8 cellular contexts compared by ENCODE assay signal in the genomic region with DNA sequence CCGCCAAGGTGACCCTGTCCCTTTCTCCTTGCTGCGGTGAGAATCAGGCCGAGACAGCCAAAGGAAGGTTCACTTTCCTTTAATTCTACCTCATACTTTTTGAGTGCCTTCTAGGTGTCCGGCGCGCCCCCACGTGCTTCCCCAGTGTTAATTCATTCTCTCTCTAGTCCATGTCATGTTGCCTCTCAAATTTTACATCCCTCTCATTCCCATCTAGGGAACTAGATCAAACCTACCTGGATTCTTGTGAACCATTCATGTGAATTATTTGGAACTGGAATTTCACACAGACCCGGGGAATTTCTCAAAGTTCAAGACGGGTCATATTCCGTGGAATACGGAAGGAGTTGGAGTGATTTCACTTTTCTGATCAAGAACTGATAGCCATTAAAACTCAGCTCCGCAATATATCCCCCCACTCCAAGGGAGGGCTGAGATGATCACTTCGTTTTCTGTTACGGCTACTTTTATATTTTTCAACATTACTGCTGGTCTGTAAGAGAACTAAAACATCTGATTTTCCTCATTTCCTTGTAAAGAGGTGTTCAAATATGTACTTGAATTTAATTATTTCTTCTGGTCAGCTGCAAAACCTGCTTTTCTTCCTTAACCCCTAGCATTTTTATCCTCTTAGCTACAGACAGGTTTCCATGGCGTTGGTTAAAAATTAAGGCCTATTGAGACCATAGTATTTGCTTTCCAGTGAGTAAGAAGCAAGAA. TPM values are rescaled to one million over a fixed set of nuclear protein-coding genes. Genes with fewer than 3 reads are reported as not detected.
DNase-seq lines count a peak whose midpoint lies in the region; TF ChIP-seq lines count a peak whose summit lies in the region.

No MANE protein-coding gene starts in this region.

- H3K36me3 ChIP-seq in left ventricle myocardium inferior (peaks cover 4% of the 10 kb centered on the region), skeletal muscle tissue (ENCODE audit: control insufficient read depth in 3 of 3, insufficient read depth in 3 of 3, low read length in 3 of 3) (peaks cover 0 to 3% (median 3%) of the 10 kb centered on the region in 3 donors)

- H3K9ac ChIP-seq in skeletal muscle tissue (ENCODE audit: low read depth in 1 of 3, low read length in 3 of 3), result peak overlapping the region; percentile 51 to 96 (median 96)

- DNase-seq in activated naive CD4-positive, alpha-beta T cell treated with anti-CD3 and anti-CD28 coated beads, Interleukin-2, amount 10 ng/mL, durations not matched to agents 7 days and 5 days, result no peak
- DNase-seq in activated naive CD4-positive, alpha-beta T cell treated with anti-CD3 and anti-CD28 coated beads, Interleukin-2, amount 50 U/mL, for 16 hours, result no peak
- no peak for DNase-seq in activated CD4-positive, alpha-beta memory T cell treated with anti-CD3 and anti-CD28 coated beads, Interleukin-2, amount 10 ng/mL, durations not matched to agents 7 days and 5 days
- DNase-seq in left ventricle myocardium inferior (peak; percentile 69), NCI-H128 (lab: John Stamatoyannopoulos, UW; ENCODE audit: unreplicated experiment) (no peak), middle frontal gyrus (ENCODE audit: extremely low spot score, low spot score) (no peak)
- no peak for DNase-seq in stimulated activated CD4-positive, alpha-beta T cell treated with anti-CD3 and anti-CD28 coated beads, Interleukin-4, amount 100 ng/mL, for 24 hours

- intact Hi-C loops in left ventricle myocardium inferior (cut with micrococcal nuclease), result no loop called here

- no peaks in the 10 kb centered on the region for H3K9me3 Mint-ChIP-seq in activated naive CD4-positive, alpha-beta T cell treated with anti-CD3 and anti-CD28 coated beads, Interleukin-2, amount 10 ng/mL, durations not matched to agents 7 days and 5 days
- no peaks in the 10 kb centered on the region for H3K9me3 Mint-ChIP-seq in activated CD4-positive, alpha-beta memory T cell treated with anti-CD3 and anti-CD28 coated beads, Interleukin-2, amount 10 ng/mL, durations not matched to agents 7 days and 5 days

- no peak for TF ChIP-seq CTCF in left ventricle myocardium inferior (IDR thresholded peaks at IDR 0.05; ENCODE audit: borderline replicate concordance)

- H3K27ac ChIP-seq in left ventricle myocardium inferior (replicated peaks) (peak overlapping the region; percentile 99), skeletal muscle tissue (ENCODE audit: low read depth, low read length) (peak overlapping the region; percentile 99)

- peak overlapping the region; percentile 86 for H3K4me3 Mint-ChIP-seq in activated naive CD4-positive, alpha-beta T cell treated with anti-CD3 and anti-CD28 coated beads, Interleukin-2, amount 10 ng/mL, durations not matched to agents 7 days and 5 days
- peak overlapping the region; percentile 82 for H3K4me3 Mint-ChIP-seq in activated CD4-positive, alpha-beta memory T cell treated with anti-CD3 and anti-CD28 coated beads, Interleukin-2, amount 10 ng/mL, durations not matched to agents 7 days and 5 days

- peaks cover 8% of the 10 kb centered on the region for H3K27me3 Mint-ChIP-seq in activated naive CD4-positive, alpha-beta T cell treated with anti-CD3 and anti-CD28 coated beads, Interleukin-2, amount 10 ng/mL, durations not matched to agents 7 days and 5 days
- H3K27me3 Mint-ChIP-seq in activated CD4-positive, alpha-beta memory T cell treated with anti-CD3 and anti-CD28 coated beads, Interleukin-2, amount 10 ng/mL, durations not matched to agents 7 days and 5 days, result no peaks in the 10 kb centered on the region

- H3K9me3 ChIP-seq in left ventricle myocardium inferior (replicated peaks) (no peaks in the 10 kb centered on the region), skeletal muscle tissue (ENCODE audit: control insufficient read depth in 3 of 3, low read length in 3 of 3) (no peaks in the 10 kb centered on the region)

- POLR2A ChIA-PET in activated CD4-positive, alpha-beta memory T cell treated with anti-CD3 and anti-CD28 coated beads, Interleukin-2, amount 10 ng/mL, durations not matched to agents 7 days and 5 days (lab: Charles Lee), result interaction anchor here (0.8 to 7.9 kb wide), 28 partner anchors 8 to 836 kb away, joined by 3 to 221 read pairs (median 6); a partner anchor contains a TSS

- H3K4me1 ChIP-seq in left ventricle myocardium inferior (peaks cover 62% of the 10 kb centered on the region), skeletal muscle tissue (ENCODE audit: control insufficient read depth in 3 of 3, insufficient read depth in 3 of 3, low read length in 3 of 3) (peaks cover 25 to 34% (median 33%) of the 10 kb centered on the region in 3 donors)

- H3K36me3 Mint-ChIP-seq in activated naive CD4-positive, alpha-beta T cell treated with anti-CD3 and anti-CD28 coated beads, Interleukin-2, amount 10 ng/mL, durations not matched to agents 7 days and 5 days, result peaks cover 46% of the 10 kb centered on the region
- peaks cover 49% of the 10 kb centered on the region for H3K36me3 Mint-ChIP-seq in activated CD4-positive, alpha-beta memory T cell treated with anti-CD3 and anti-CD28 coated beads, Interleukin-2, amount 10 ng/mL, durations not matched to agents 7 days and 5 days (ENCODE audit: low read depth)

- H3K27ac Mint-ChIP-seq in activated naive CD4-positive, alpha-beta T cell treated with anti-CD3 and anti-CD28 coated beads, Interleukin-2, amount 10 ng/mL, durations not matched to agents 7 days and 5 days, result peak overlapping the region; percentile 96
- H3K27ac Mint-ChIP-seq in activated CD4-positive, alpha-beta memory T cell treated with anti-CD3 and anti-CD28 coated beads, Interleukin-2, amount 10 ng/mL, durations not matched to agents 7 days and 5 days, result peak overlapping the region; percentile 95

- H3K4me1 Mint-ChIP-seq in activated naive CD4-positive, alpha-beta T cell treated with anti-CD3 and anti-CD28 coated beads, Interleukin-2, amount 10 ng/mL, durations not matched to agents 7 days and 5 days, result peaks cover 34% of the 10 kb centered on the region
- H3K4me1 Mint-ChIP-seq in activated CD4-positive, alpha-beta memory T cell treated with anti-CD3 and anti-CD28 coated beads, Interleukin-2, amount 10 ng/mL, durations not matched to agents 7 days and 5 days, result peaks cover 37% of the 10 kb centered on the region

- CTCF ChIA-PET in activated naive CD4-positive, alpha-beta T cell treated with anti-CD3 and anti-CD28 coated beads, Interleukin-2, amount 10 ng/mL, durations not matched to agents 7 days and 5 days (lab: Charles Lee), result interaction anchor here (0.8 to 2.1 kb wide), 7 partner anchors 17 to 125 kb away, joined by 3 to 7 read pairs (median 5); no protein-coding TSS in a partner anchor
- CTCF ChIA-PET in activated CD4-positive, alpha-beta memory T cell treated with anti-CD3 and anti-CD28 coated beads, Interleukin-2, amount 10 ng/mL, durations not matched to agents 7 days and 5 days (lab: Charles Lee), result interaction anchor here (0.9 to 3.7 kb wide), 11 partner anchors 13 to 125 kb away, joined by 3 to 27 read pairs (median 5); no protein-coding TSS in a partner anchor

- peak overlapping the region; percentile 93 for H3K4me3 ChIP-seq in left ventricle myocardium inferior
- H3K4me3 ChIP-seq in skeletal muscle tissue (ENCODE audit: low read length in 3 of 3), result peak overlapping the region; percentile 68 to 97 (median 81)

- H3K27me3 ChIP-seq in left ventricle myocardium inferior (ENCODE audit: low read depth) (no peaks in the 10 kb centered on the region), skeletal muscle tissue (ENCODE audit: control insufficient read depth in 3 of 3, insufficient read depth in 3 of 3, low read length in 3 of 3) (no peaks in the 10 kb centered on the region)

RNA-seq across cellular contexts. Expression of a gene that starts 1.0 kb away (rescaled TPM):
- 1,000 to 10,000 TPM; 2,453 to 2,472 TPM for total RNA-seq in activated CD4-positive, alpha-beta memory T cell treated with anti-CD3 and anti-CD28 coated beads, Interleukin-2, amount 10 ng/mL, durations not matched to agents 7 days and 5 days
- total RNA-seq in left ventricle myocardium inferior (124 TPM), skeletal muscle tissue (320 TPM)
